ENCODE assay signal across 7 cellular contexts in genomic region chr12:1602706-1603105, GRCh38. TPM values are rescaled to one million over a fixed set of nuclear protein-coding genes. Genes with fewer than 3 reads are reported as not detected.
DNase-seq lines count a peak whose midpoint lies in the region; ATAC-seq and TF ChIP-seq lines count a peak whose summit lies in the region.
"Not testable (repeated sequence)": the region's sequence is repeated elsewhere in the genome, so short reads cannot be mapped to it uniquely, and the experiment has no call there.

No MANE protein-coding gene starts in this region.

- not testable (repeated sequence) for TF ChIP-seq CTCF in DND-41 (IDR thresholded peaks at IDR 0.05; ENCODE audit: borderline replicate concordance, extremely low read depth, low read length, poor library complexity, severe bottlenecking); WERI-Rb-1 (IDR thresholded peaks at IDR 0.05; ENCODE audit: low read depth, low read length); osteoblast (IDR thresholded peaks at IDR 0.05; ENCODE audit: extremely low read depth, low read depth, low read length)

- not testable (repeated sequence) for H3K27me3 ChIP-seq in DND-41 (ENCODE audit: insufficient read depth, low read length, poor library complexity); MG63; WERI-Rb-1 (ENCODE audit: insufficient read depth, low read depth, severe bottlenecking); osteoblast (ENCODE audit: insufficient read depth, low read length)

- H3K27ac Mint-ChIP-seq in activated T-helper 1 cell treated with anti-CD3 and anti-CD28 coated beads, Interleukin-12 subunit alpha, Interleukin-12 subunit beta, Interleukin-2, Interleukin-4 antibody, amounts not matched to agents 30 ng/mL and 10 ng/mL and 1 ng/mL, durations not matched to agents 14 hours and 24 hours and 36 hours, result peak overlapping the region; percentile 20
- peak overlapping the region; percentile 94 for H3K27ac Mint-ChIP-seq in activated naive CD8-positive, alpha-beta T cell treated with anti-CD3 and anti-CD28 coated beads, Interleukin-2, amount 50 U/mL, for 24 hours
- H3K27ac Mint-ChIP-seq in immature natural killer cell, result peak overlapping the region in 5 of 6 donors; percentile 67 to 97 (median 93)

- H3K36me3 Mint-ChIP-seq in activated T-helper 1 cell treated with anti-CD3 and anti-CD28 coated beads, Interleukin-12 subunit alpha, Interleukin-12 subunit beta, Interleukin-2, Interleukin-4 antibody, amounts not matched to agents 30 ng/mL and 10 ng/mL and 1 ng/mL, durations not matched to agents 14 hours and 24 hours and 36 hours (ENCODE audit: low read depth); activated naive CD8-positive, alpha-beta T cell treated with anti-CD3 and anti-CD28 coated beads, Interleukin-2, amount 50 U/mL, for 24 hours (ENCODE audit: low read depth); immature natural killer cell: not testable (repeated sequence)

- intact Hi-C loops in activated T-helper 1 cell treated with anti-CD3 and anti-CD28 coated beads, Interleukin-12 subunit alpha, Interleukin-12 subunit beta, Interleukin-2, Interleukin-4 antibody, amounts not matched to agents 30 ng/mL and 10 ng/mL and 1 ng/mL, durations not matched to agents 14 hours and 24 hours and 36 hours (cut with micrococcal nuclease), result not testable (repeated sequence)

- not testable (repeated sequence) for H3K79me2 ChIP-seq in DND-41 (ENCODE audit: insufficient read depth, low read length)
- peaks cover 87% of the 10 kb centered on the region for H3K79me2 ChIP-seq in osteoblast (ENCODE audit: insufficient read depth, low read length)

- H3K9me3 Mint-ChIP-seq in activated T-helper 1 cell treated with anti-CD3 and anti-CD28 coated beads, Interleukin-12 subunit alpha, Interleukin-12 subunit beta, Interleukin-2, Interleukin-4 antibody, amounts not matched to agents 30 ng/mL and 10 ng/mL and 1 ng/mL, durations not matched to agents 14 hours and 24 hours and 36 hours; activated naive CD8-positive, alpha-beta T cell treated with anti-CD3 and anti-CD28 coated beads, Interleukin-2, amount 50 U/mL, for 24 hours; immature natural killer cell: not testable (repeated sequence)

- not testable (repeated sequence) for H3K9me3 ChIP-seq in DND-41 (ENCODE audit: insufficient read depth, low read length, severe bottlenecking); MG63; WERI-Rb-1 (ENCODE audit: severe bottlenecking); osteoblast (ENCODE audit: low read depth, low read length)

- not testable (repeated sequence) for H3K27me3 Mint-ChIP-seq in activated T-helper 1 cell treated with anti-CD3 and anti-CD28 coated beads, Interleukin-12 subunit alpha, Interleukin-12 subunit beta, Interleukin-2, Interleukin-4 antibody, amounts not matched to agents 30 ng/mL and 10 ng/mL and 1 ng/mL, durations not matched to agents 14 hours and 24 hours and 36 hours (ENCODE audit: insufficient read depth); activated naive CD8-positive, alpha-beta T cell treated with anti-CD3 and anti-CD28 coated beads, Interleukin-2, amount 50 U/mL, for 24 hours; immature natural killer cell (ENCODE audit: low read depth in 3 of 3)

- H3K4me3 Mint-ChIP-seq in activated T-helper 1 cell treated with anti-CD3 and anti-CD28 coated beads, Interleukin-12 subunit alpha, Interleukin-12 subunit beta, Interleukin-2, Interleukin-4 antibody, amounts not matched to agents 30 ng/mL and 10 ng/mL and 1 ng/mL, durations not matched to agents 14 hours and 24 hours and 36 hours, result peak overlapping the region; percentile 90
- H3K4me3 Mint-ChIP-seq in activated naive CD8-positive, alpha-beta T cell treated with anti-CD3 and anti-CD28 coated beads, Interleukin-2, amount 50 U/mL, for 24 hours, result peak overlapping the region; percentile 85
- peak overlapping the region in 3 of 5 donors; percentile 34 to 95 (median 53) for H3K4me3 Mint-ChIP-seq in immature natural killer cell

- not testable (repeated sequence) for DNase-seq in DND-41; activated T-helper 1 cell treated with anti-CD3 and anti-CD28 coated beads, Interleukin-12 subunit alpha, Interleukin-12 subunit beta, Interleukin-2, Interleukin-4 antibody, amounts not matched to agents 30 ng/mL and 10 ng/mL and 1 ng/mL, durations not matched to agents 14 hours and 24 hours and 36 hours (ENCODE audit: low spot score); activated naive CD8-positive, alpha-beta T cell treated with anti-CD3 and anti-CD28 coated beads, Interleukin-2, amount 50 U/mL, for 24 hours; immature natural killer cell; osteoblast (ENCODE audit: insufficient read length, low spot score, missing footprints)
- peak; percentile 64 for DNase-seq in MG63
- peak; percentile 46 for DNase-seq in WERI-Rb-1

- H3K4me1 ChIP-seq in DND-41 (ENCODE audit: insufficient read depth, low read length), result peaks cover 20% of the 10 kb centered on the region
- H3K4me1 ChIP-seq in osteoblast (ENCODE audit: insufficient read depth, low read length), result peaks cover 44% of the 10 kb centered on the region

- H3K36me3 ChIP-seq in DND-41 (ENCODE audit: insufficient read depth, low read length); WERI-Rb-1; osteoblast (ENCODE audit: insufficient read depth, low read length): not testable (repeated sequence)
- H3K36me3 ChIP-seq in MG63, result peaks cover 44% of the 10 kb centered on the region

- not testable (repeated sequence) for H3K27ac ChIP-seq in DND-41 (ENCODE audit: low read length); WERI-Rb-1
- H3K27ac ChIP-seq in osteoblast (ENCODE audit: low read depth, low read length), result peak overlapping the region; percentile 87

- not testable (repeated sequence) for H3K9ac ChIP-seq in DND-41 (ENCODE audit: low read depth, low read length)

- H3K4me3 ChIP-seq in DND-41 (ENCODE audit: low read depth in 1 of 2, low read length in 2 of 2); MG63; WERI-Rb-1 (ENCODE audit: low read depth, low read length); osteoblast (ENCODE audit: insufficient read depth, low read length): not testable (repeated sequence)

- not testable (repeated sequence) for H3K4me2 ChIP-seq in DND-41 (ENCODE audit: insufficient read depth, low read length); osteoblast (ENCODE audit: insufficient read depth, low read length)

- H3K4me1 Mint-ChIP-seq in activated T-helper 1 cell treated with anti-CD3 and anti-CD28 coated beads, Interleukin-12 subunit alpha, Interleukin-12 subunit beta, Interleukin-2, Interleukin-4 antibody, amounts not matched to agents 30 ng/mL and 10 ng/mL and 1 ng/mL, durations not matched to agents 14 hours and 24 hours and 36 hours (ENCODE audit: low read depth), result peaks cover 52% of the 10 kb centered on the region
- peaks cover 44% of the 10 kb centered on the region for H3K4me1 Mint-ChIP-seq in activated naive CD8-positive, alpha-beta T cell treated with anti-CD3 and anti-CD28 coated beads, Interleukin-2, amount 50 U/mL, for 24 hours
- H3K4me1 Mint-ChIP-seq in immature natural killer cell, result peaks cover 36 to 41% of the 10 kb centered on the region in 2 donors

- peak overlapping the region; percentile 91 for H2AFZ ChIP-seq in DND-41 (ENCODE audit: low read depth, low read length)
- H2AFZ ChIP-seq in osteoblast (ENCODE audit: low read length), result not testable (repeated sequence)

- not testable (repeated sequence) for ATAC-seq in DND-41 (ENCODE audit: insufficient read depth, low read depth); activated naive CD8-positive, alpha-beta T cell treated with anti-CD3 and anti-CD28 coated beads, Interleukin-2, amount 50 U/mL, for 24 hours

- not testable (repeated sequence) for H4K20me1 ChIP-seq in DND-41 (ENCODE audit: insufficient read depth, low read length)
- H4K20me1 ChIP-seq in osteoblast (ENCODE audit: insufficient read depth, low read length), result peaks cover 14% of the 10 kb centered on the region

RNA-seq across cellular contexts. Expression of gene FBXL14, which starts 8.3 kb away (rescaled TPM):
- total RNA-seq in MG63 (2014; rRNA removed; shearing (Covaris generic); ENCODE audit: low replicate concordance), result 9.1 and 11.9 TPM in 2 replicates
- total RNA-seq in activated T-helper 1 cell treated with anti-CD3 and anti-CD28 coated beads, Interleukin-12 subunit alpha, Interleukin-12 subunit beta, Interleukin-2, Interleukin-4 antibody, amounts not matched to agents 30 ng/mL and 10 ng/mL and 1 ng/mL, durations not matched to agents 14 hours and 24 hours and 36 hours, result 19.4 and 20.4 TPM in 2 replicates
- 10 to 100 TPM in 2 of 3 donors, 1 to 10 TPM in 1; 9.4 to 15.1 (median 11.1) TPM for polyA plus RNA-seq in immature natural killer cell
- 9.8 and 10.3 TPM in 2 replicates for total RNA-seq in osteoblast

RNA-seq across cellular contexts. Expression of gene WNT5B, which starts 26.3 kb away (rescaled TPM):
- 208 and 341 TPM in 2 replicates for total RNA-seq in MG63 (2014; rRNA removed; shearing (Covaris generic); ENCODE audit: low replicate concordance)
- total RNA-seq in activated T-helper 1 cell treated with anti-CD3 and anti-CD28 coated beads, Interleukin-12 subunit alpha, Interleukin-12 subunit beta, Interleukin-2, Interleukin-4 antibody, amounts not matched to agents 30 ng/mL and 10 ng/mL and 1 ng/mL, durations not matched to agents 14 hours and 24 hours and 36 hours, result 1.1 and 2.0 TPM in 2 replicates
- not detected for polyA plus RNA-seq in immature natural killer cell
- 59.0 and 71.0 TPM in 2 replicates for total RNA-seq in osteoblast

Comparison
In these comparisons a context has a peak if more than half of its experiments do, and no peak if none do; other contexts are left out.
1. H3K27ac Mint-ChIP-seq: peak in every context shown above with its lines; median percentile 94 in activated naive CD8-positive, alpha-beta T cell treated with anti-CD3 and anti-CD28 coated beads, Interleukin-2, amount 50 U/mL, for 24 hours; 93 in immature natural killer cell; 20 in activated T-helper 1 cell treated with anti-CD3 and anti-CD28 coated beads, Interleukin-12 subunit alpha, Interleukin-12 subunit beta, Interleukin-2, Interleukin-4 antibody, amounts not matched to agents 30 ng/mL and 10 ng/mL and 1 ng/mL, durations not matched to agents 14 hours and 24 hours and 36 hours.
2. RNA of gene WNT5B, which starts 26.3 kb away (total RNA-seq): 208 to 341 TPM in MG63 and 59.0 to 71.0 TPM in osteoblast; 1.1 to 2.0 TPM in activated T-helper 1 cell treated with anti-CD3 and anti-CD28 coated beads, Interleukin-12 subunit alpha, Interleukin-12 subunit beta, Interleukin-2, Interleukin-4 antibody, amounts not matched to agents 30 ng/mL and 10 ng/mL and 1 ng/mL, durations not matched to agents 14 hours and 24 hours and 36 hours; every median in the first group is over 10 times any median in the second.
3. Peak in every context shown above with its lines, with median percentiles within 50 percentile points of each other: H3K4me3 Mint-ChIP-seq.